3 cellular contexts compared by ENCODE assay signal in the genomic region with DNA sequence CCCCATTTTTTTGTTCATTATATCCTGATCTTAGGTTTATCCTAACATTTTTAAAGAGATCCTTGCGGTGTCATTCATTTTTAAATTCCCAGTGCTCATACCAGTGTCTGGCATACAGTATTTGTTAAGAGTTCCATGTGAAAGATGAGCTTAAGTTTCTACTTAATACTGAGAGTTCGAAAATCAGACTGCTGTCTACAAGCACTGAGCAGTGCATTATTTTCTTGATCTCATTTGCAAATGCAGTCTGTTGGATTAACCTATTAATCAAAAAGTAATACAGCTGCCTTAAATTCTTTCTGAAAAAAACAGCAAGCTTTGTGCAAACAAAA.
TF ChIP-seq lines count a peak whose summit lies in the region.

No MANE protein-coding gene starts in this region.

TF ChIP-seq in GM12891, 5 proteins besides CTCF, POLR2A, EP300 and RAD21:
- no peak for TF ChIP-seq POLR2AphosphoS5 (IDR thresholded peaks at IDR 0.05; ENCODE audit: low read depth, low read length)
- no peak for TF ChIP-seq POU2F2 (IDR thresholded peaks at IDR 0.05; ENCODE audit: low read depth, low read length)
- TF ChIP-seq SPI1 (IDR thresholded peaks at IDR 0.05; ENCODE audit: low read depth, low read length) = no peak

TF ChIP-seq in GM23338, 12 proteins besides CTCF, POLR2A, EP300 and RAD21:
- TF ChIP-seq ETS1 (IDR thresholded peaks at IDR 0.05) = no peak
- TF ChIP-seq, protein P1, sequence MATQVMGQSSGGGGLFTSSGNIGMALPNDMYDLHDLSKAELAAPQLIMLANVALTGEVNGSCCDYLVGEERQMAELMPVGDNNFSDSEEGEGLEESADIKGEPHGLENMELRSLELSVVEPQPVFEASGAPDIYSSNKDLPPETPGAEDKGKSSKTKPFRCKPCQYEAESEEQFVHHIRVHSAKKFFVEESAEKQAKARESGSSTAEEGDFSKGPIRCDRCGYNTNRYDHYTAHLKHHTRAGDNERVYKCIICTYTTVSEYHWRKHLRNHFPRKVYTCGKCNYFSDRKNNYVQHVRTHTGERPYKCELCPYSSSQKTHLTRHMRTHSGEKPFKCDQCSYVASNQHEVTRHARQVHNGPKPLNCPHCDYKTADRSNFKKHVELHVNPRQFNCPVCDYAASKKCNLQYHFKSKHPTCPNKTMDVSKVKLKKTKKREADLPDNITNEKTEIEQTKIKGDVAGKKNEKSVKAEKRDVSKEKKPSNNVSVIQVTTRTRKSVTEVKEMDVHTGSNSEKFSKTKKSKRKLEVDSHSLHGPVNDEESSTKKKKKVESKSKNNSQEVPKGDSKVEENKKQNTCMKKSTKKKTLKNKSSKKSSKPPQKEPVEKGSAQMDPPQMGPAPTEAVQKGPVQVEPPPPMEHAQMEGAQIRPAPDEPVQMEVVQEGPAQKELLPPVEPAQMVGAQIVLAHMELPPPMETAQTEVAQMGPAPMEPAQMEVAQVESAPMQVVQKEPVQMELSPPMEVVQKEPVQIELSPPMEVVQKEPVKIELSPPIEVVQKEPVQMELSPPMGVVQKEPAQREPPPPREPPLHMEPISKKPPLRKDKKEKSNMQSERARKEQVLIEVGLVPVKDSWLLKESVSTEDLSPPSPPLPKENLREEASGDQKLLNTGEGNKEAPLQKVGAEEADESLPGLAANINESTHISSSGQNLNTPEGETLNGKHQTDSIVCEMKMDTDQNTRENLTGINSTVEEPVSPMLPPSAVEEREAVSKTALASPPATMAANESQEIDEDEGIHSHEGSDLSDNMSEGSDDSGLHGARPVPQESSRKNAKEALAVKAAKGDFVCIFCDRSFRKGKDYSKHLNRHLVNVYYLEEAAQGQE (IDR thresholded peaks at IDR 0.05; ENCODE audit: unreplicated experiment) = no peak
- TF ChIP-seq ZNF462 (CRISPR knock-in tag; IDR thresholded peaks at IDR 0.05) = no peak
- TF ChIP-seq STAT1 (IDR thresholded peaks at IDR 0.05; ENCODE audit: unreplicated experiment) = no peak
- no peak for TF ChIP-seq ZNF331 (CRISPR knock-in tag; IDR thresholded peaks at IDR 0.05; ENCODE audit: low read depth)
- TF ChIP-seq CREB1 (CRISPR knock-in tag; IDR thresholded peaks at IDR 0.05; ENCODE audit: low read depth) = no peak

TF ChIP-seq in endothelial cell of umbilical vein, 7 proteins besides CTCF, POLR2A, EP300 and RAD21 (continued from another document):
- TF ChIP-seq MAX (IDR thresholded peaks at IDR 0.05; ENCODE audit: insufficient read depth, insufficient read length) (no peak), POLR2AphosphoS5 (IDR thresholded peaks at IDR 0.05; ENCODE audit: insufficient read depth, low read depth, low read length) (no peak), EZH2 (IDR thresholded peaks at IDR 0.05; ENCODE audit: borderline replicate concordance, low read depth, low read length, severe bottlenecking) (no peak)
